Comparison of ENCODE assay signal across 21 cellular contexts in genomic region chr10:37865264-37865663, GRCh38.
"Had no signal": no experiment of that assay in that cellular context is flagged by ENCODE, and none has a peak within 500 bp of the region (broad histone marks: within the 10 kb centered on the region; RNA-seq: fewer than 3 reads in every experiment).

No MANE protein-coding gene starts in this region.

- H3K4me3 Mint-ChIP-seq: activated CD4-positive, alpha-beta memory T cell treated with anti-CD3 and anti-CD28 coated beads for 36 hours; activated CD4-positive, alpha-beta T cell treated with anti-CD3 and anti-CD28 coated beads for 36 hours; activated T-helper 1 cell treated with anti-CD3 and anti-CD28 coated beads, Interleukin-12 subunit alpha, Interleukin-12 subunit beta, Interleukin-2, Interleukin-4 antibody, amounts not matched to agents 30 ng/mL and 10 ng/mL and 1 ng/mL, durations not matched to agents 14 hours and 24 hours and 36 hours; naive thymus-derived CD4-positive, alpha-beta T cell had no signal

- ATAC-seq: activated CD4-positive, alpha-beta T cell treated with anti-CD3 and anti-CD28 coated beads for 36 hours; activated naive CD4-positive, alpha-beta T cell treated with anti-CD3 and anti-CD28 coated beads, Interleukin-2, amount 50 U/mL, for 72 hours; gastroesophageal sphincter; heart left ventricle; left ventricle myocardium superior; mucosa of descending colon; naive thymus-derived CD4-positive, alpha-beta T cell; pancreas had no signal

- H3K27me3 Mint-ChIP-seq: activated CD4-positive, alpha-beta memory T cell treated with anti-CD3 and anti-CD28 coated beads for 36 hours; activated CD4-positive, alpha-beta T cell treated with anti-CD3 and anti-CD28 coated beads for 36 hours; naive thymus-derived CD4-positive, alpha-beta T cell had no signal

- H3K4me1 ChIP-seq: adrenal gland, breast epithelium, gastroesophageal sphincter, heart left ventricle, pancreas, tibial artery had no signal

- H3K36me3 Mint-ChIP-seq: activated CD4-positive, alpha-beta memory T cell treated with anti-CD3 and anti-CD28 coated beads for 36 hours; activated naive CD4-positive, alpha-beta T cell treated with anti-CD3 and anti-CD28 coated beads, Interleukin-2, amount 50 U/mL, for 72 hours; naive thymus-derived CD4-positive, alpha-beta T cell had no signal

- H3K4me1 Mint-ChIP-seq: activated CD4-positive, alpha-beta T cell treated with anti-CD3 and anti-CD28 coated beads for 36 hours had no signal

- H3K9me3 ChIP-seq: adrenal gland, breast epithelium, gastroesophageal sphincter, mucosa of descending colon, pancreas, spleen, tibial artery had no signal

- H3K27ac ChIP-seq: adrenal gland, breast epithelium, coronary artery, gastroesophageal sphincter, pancreas, tibial artery had no signal

- DNase-seq: activated CD4-positive, alpha-beta memory T cell treated with anti-CD3 and anti-CD28 coated beads for 36 hours; activated CD4-positive, alpha-beta T cell treated with anti-CD3 and anti-CD28 coated beads for 36 hours; activated gamma-delta T cell treated with Interleukin-2 at 50 U/mL for 16 hours; activated T-cell treated with anti-CD3 and anti-CD28 coated beads for 4 hours; adrenal gland; heart left ventricle; left ventricle myocardium superior; naive thymus-derived CD4-positive, alpha-beta T cell; pancreas; stimulated activated naive CD4-positive, alpha-beta T cell; T-helper 2 cell; tibial artery had no signal

- H3K27ac Mint-ChIP-seq: activated CD4-positive, alpha-beta memory T cell treated with anti-CD3 and anti-CD28 coated beads for 36 hours; activated CD4-positive, alpha-beta T cell treated with anti-CD3 and anti-CD28 coated beads for 36 hours; activated naive CD4-positive, alpha-beta T cell treated with anti-CD3 and anti-CD28 coated beads, Interleukin-2, amount 50 U/mL, for 72 hours; activated T-helper 1 cell treated with anti-CD3 and anti-CD28 coated beads, Interleukin-12 subunit alpha, Interleukin-12 subunit beta, Interleukin-2, Interleukin-4 antibody, amounts not matched to agents 30 ng/mL and 10 ng/mL and 1 ng/mL, durations not matched to agents 14 hours and 24 hours and 36 hours; naive thymus-derived CD4-positive, alpha-beta T cell had no signal

- H3K27me3 ChIP-seq: adrenal gland, breast epithelium, gastroesophageal sphincter, heart left ventricle, pancreas, spleen, tibial artery had no signal

- H3K9me3 Mint-ChIP-seq: activated CD4-positive, alpha-beta memory T cell treated with anti-CD3 and anti-CD28 coated beads for 36 hours had no signal

- H3K36me3 ChIP-seq: adrenal gland, breast epithelium, gastroesophageal sphincter, heart left ventricle, pancreas, spleen, tibial artery had no signal

- FAIRE-seq: astrocyte, endometrium, pancreas had no signal

- H3K4me3 ChIP-seq: adrenal gland, breast epithelium, coronary artery, gastroesophageal sphincter, heart left ventricle, mucosa of descending colon, pancreas, spleen, tibial artery had no signal
